8 cellular contexts compared by ENCODE assay signal in the genomic region with DNA sequence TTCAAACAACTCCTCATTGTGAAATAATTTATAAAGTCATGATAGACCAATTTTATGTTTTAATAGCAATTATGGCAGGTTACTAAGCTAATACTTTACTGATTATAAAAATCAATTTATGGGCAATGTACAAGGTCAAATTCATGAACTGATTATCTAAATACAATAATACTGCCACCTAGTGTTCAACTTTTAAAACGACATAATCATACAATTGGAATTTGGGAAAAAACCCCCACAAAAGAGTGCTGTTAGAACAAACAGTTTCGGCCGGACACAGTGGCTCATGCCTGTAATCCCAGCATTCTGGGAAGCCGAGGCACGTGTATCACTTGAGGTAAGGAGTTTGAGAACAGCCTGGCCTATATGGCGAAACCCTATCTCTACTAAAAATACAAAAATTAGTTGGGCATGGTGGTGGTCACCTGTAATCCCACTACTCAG. TPM values are rescaled to one million over a fixed set of nuclear protein-coding genes. Genes with fewer than 3 reads are reported as not detected.
DNase-seq lines count a peak whose midpoint lies in the region; ATAC-seq and TF ChIP-seq lines count a peak whose summit lies in the region.

No MANE protein-coding gene starts in this region.

- no peak overlapping the region for H3K27ac ChIP-seq in naive thymus-derived CD4-positive, alpha-beta T cell (ENCODE audit: low read depth, low read length)
- H3K27ac ChIP-seq in WERI-Rb-1 = no peak overlapping the region

- POLR2A ChIA-PET in naive thymus-derived CD4-positive, alpha-beta T cell (lab: Charles Lee) = interaction anchor here (0.9 to 2.8 kb wide), 2 partner anchors 14 to 16 kb away, joined by 3 to 18 read pairs; partner anchors contain the start of gene GTF2B

- no peaks in the 10 kb centered on the region for H3K9me3 ChIP-seq in naive thymus-derived CD4-positive, alpha-beta T cell (ENCODE audit: control insufficient read depth in 2 of 3, low read length in 3 of 3)
- no peaks in the 10 kb centered on the region for H3K9me3 ChIP-seq in WERI-Rb-1 (ENCODE audit: severe bottlenecking)

- H3K4me1 Mint-ChIP-seq in effector memory CD8-positive, alpha-beta T cell (ENCODE audit: low read depth in 2 of 2) = peaks cover 22 to 47% of the 10 kb centered on the region in 2 donors
- H3K4me1 Mint-ChIP-seq in naive thymus-derived CD4-positive, alpha-beta T cell = peaks cover 28 to 67% (median 64%) of the 10 kb centered on the region in 7 donors

- H3K27me3 ChIP-seq in naive thymus-derived CD4-positive, alpha-beta T cell (ENCODE audit: control insufficient read depth in 2 of 2, insufficient read depth in 2 of 2, low read length in 2 of 2) = no peaks in the 10 kb centered on the region
- H3K27me3 ChIP-seq in WERI-Rb-1 (ENCODE audit: insufficient read depth, low read depth, severe bottlenecking) = no peaks in the 10 kb centered on the region

- no peak overlapping the region for H3K4me3 Mint-ChIP-seq in effector memory CD8-positive, alpha-beta T cell
- peak overlapping the region in 1 of 10 donors; percentile 23 for H3K4me3 Mint-ChIP-seq in naive thymus-derived CD4-positive, alpha-beta T cell

- TF ChIP-seq CTCF in GM12864 (IDR thresholded peaks at IDR 0.05; ENCODE audit: low read depth, low read length, missing control alignments) = peak; percentile 20
- no peak for TF ChIP-seq CTCF in WERI-Rb-1 (IDR thresholded peaks at IDR 0.05; ENCODE audit: low read depth, low read length)

- peak; percentile 43 for ATAC-seq in effector memory CD8-positive, alpha-beta T cell (replicated peaks)
- peak; percentile 45 for ATAC-seq in naive thymus-derived CD4-positive, alpha-beta T cell

- intact Hi-C loops in naive thymus-derived CD4-positive, alpha-beta T cell (cut with micrococcal nuclease) = loop anchor here (1.0 to 5.0 kb wide), 7 partner anchors 9 to 270 kb away; no protein-coding TSS in a partner anchor

- peak overlapping the region; percentile 74 for H3K27ac Mint-ChIP-seq in effector memory CD8-positive, alpha-beta T cell
- peak overlapping the region in 2 of 9 donors; percentile 38 to 64 for H3K27ac Mint-ChIP-seq in naive thymus-derived CD4-positive, alpha-beta T cell

- DNase-seq in A172 (ENCODE audit: low spot score) (peak; percentile 19), GM12864 (ENCODE audit: low read depth) (no peak), NCI-H69 (lab: John Stamatoyannopoulos, UW) (peak; percentile 23), WERI-Rb-1 (no peak), AG08396 (ENCODE audit: low spot score) (no peak), D341Med (ENCODE audit: low spot score) (no peak)
- no peak for DNase-seq in effector memory CD8-positive, alpha-beta T cell
- peak in 5 of 9 donors; percentile 7 to 35 (median 24) for DNase-seq in naive thymus-derived CD4-positive, alpha-beta T cell

- H3K4me1 ChIP-seq in naive thymus-derived CD4-positive, alpha-beta T cell (ENCODE audit: control insufficient read depth in 2 of 2, insufficient read depth in 2 of 2, low read length in 2 of 2) = peaks cover 3 to 13% of the 10 kb centered on the region in 2 donors

- peaks cover 0 to 21% (median 5%) of the 10 kb centered on the region in 3 experiments for H3K36me3 ChIP-seq in naive thymus-derived CD4-positive, alpha-beta T cell (ENCODE audit: control insufficient read depth in 2 of 3, insufficient read depth in 3 of 3, low read length in 3 of 3)
- H3K36me3 ChIP-seq in WERI-Rb-1 = peaks cover 13% of the 10 kb centered on the region

- peaks cover 64% of the 10 kb centered on the region for H3K36me3 Mint-ChIP-seq in effector memory CD8-positive, alpha-beta T cell (ENCODE audit: insufficient read depth)
- H3K36me3 Mint-ChIP-seq in naive thymus-derived CD4-positive, alpha-beta T cell = peaks cover 0 to 16% (median 4%) of the 10 kb centered on the region in 5 donors

- no peak overlapping the region for H3K4me3 ChIP-seq in GM12864 (ENCODE audit: low read depth, low read length)
- H3K4me3 ChIP-seq in naive thymus-derived CD4-positive, alpha-beta T cell (ENCODE audit: low read length) = no peak overlapping the region
- no peak overlapping the region for H3K4me3 ChIP-seq in WERI-Rb-1 (ENCODE audit: low read depth, low read length)

- CTCF ChIA-PET in naive thymus-derived CD4-positive, alpha-beta T cell (lab: Charles Lee) = interaction anchor here (0.7 to 3.1 kb wide), 9 partner anchors 9 to 222 kb away, joined by 3 to 19 read pairs (median 6); no protein-coding TSS in a partner anchor

- H3K27me3 Mint-ChIP-seq in effector memory CD8-positive, alpha-beta T cell = no peaks in the 10 kb centered on the region
- H3K27me3 Mint-ChIP-seq in naive thymus-derived CD4-positive, alpha-beta T cell = no peaks in the 10 kb centered on the region

- H3K9me3 Mint-ChIP-seq in effector memory CD8-positive, alpha-beta T cell = no peaks in the 10 kb centered on the region
- H3K9me3 Mint-ChIP-seq in naive thymus-derived CD4-positive, alpha-beta T cell = no peaks in the 10 kb centered on the region

RNA-seq across cellular contexts. Expression of gene GTF2B, which starts 14.0 kb away (rescaled TPM):
- total RNA-seq in A172 (2014; rRNA removed; shearing (Covaris generic)) = 32.7 and 37.0 TPM in 2 replicates
- 10 to 100 TPM; 41.3 to 53.6 (median 47.3) TPM for total RNA-seq in naive thymus-derived CD4-positive, alpha-beta T cell
- polyA plus RNA-seq in naive thymus-derived CD4-positive, alpha-beta T cell = 10 to 100 TPM; 56.1 to 88.4 TPM

Comparison
In these comparisons a context has a peak if more than half of its experiments do, and no peak if none do; other contexts are left out.
1. DNase-seq: peak in A172 (single experiment), NCI-H69 (single experiment) and naive thymus-derived CD4-positive, alpha-beta T cell (5 of 9); none in GM12864 (single experiment), effector memory CD8-positive, alpha-beta T cell (0 of 3), WERI-Rb-1 (single experiment), AG08396 (single experiment) and D341Med (single experiment).